ENCODE assay signal across 8 cellular contexts in the genomic region with DNA sequence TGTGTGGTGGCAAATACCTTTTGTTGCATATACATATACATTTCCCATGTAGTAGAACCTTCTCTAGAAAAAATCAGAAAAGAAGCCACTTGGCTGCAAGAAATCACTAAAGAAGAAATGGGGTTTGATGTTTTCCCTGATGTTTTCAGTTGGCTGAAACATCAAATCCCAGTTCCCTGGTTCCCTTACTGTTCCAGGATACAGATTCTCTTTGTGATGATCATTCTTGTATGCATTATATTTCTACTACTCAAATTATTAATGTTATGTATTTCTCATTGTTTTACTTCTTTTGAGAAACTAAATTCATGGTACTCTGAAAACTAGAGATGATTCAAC. TPM values are rescaled to one million over a fixed set of nuclear protein-coding genes. Genes with fewer than 3 reads are reported as not detected.
DNase-seq lines count a peak whose midpoint lies in the region; ATAC-seq, FAIRE-seq and TF ChIP-seq lines count a peak whose summit lies in the region.

No MANE protein-coding gene starts in this region.

- H4K5ac ChIP-seq in H1 (ENCODE audit: insufficient read length, low read depth, low read length), result no peak overlapping the region

- no peak overlapping the region for H2BK120ac ChIP-seq in H1 (replicated peaks; ENCODE audit: low read depth, low read length)

- H2AK5ac ChIP-seq in H1 (ENCODE audit: low read depth, low read length), result no peak overlapping the region

- H2BK20ac ChIP-seq in H1 (ENCODE audit: low read length), result no peak overlapping the region

- H3K27me3 ChIP-seq in BLaER1, result no peaks in the 10 kb centered on the region
- H3K27me3 ChIP-seq in Karpas-422 (ENCODE audit: low read length), result no peaks in the 10 kb centered on the region
- H3K27me3 ChIP-seq in H1 (replicated peaks in 1 of 4; ENCODE audit: control insufficient read depth in 3 of 4, extremely low read depth in 1 of 4, insufficient read depth in 3 of 4, low read length in 3 of 4), result no peaks in the 10 kb centered on the region
- no peaks in the 10 kb centered on the region for H3K27me3 ChIP-seq in osteoblast (ENCODE audit: insufficient read depth, low read length)

- no peak for DNase-seq in Karpas-422
- no peak for DNase-seq in H1 (ENCODE audit: low read depth in 1 of 2, low spot score in 2 of 2)
- DNase-seq in osteoblast (ENCODE audit: insufficient read length, low spot score, missing footprints), result peak; percentile 13
- DNase-seq in natural killer cell, result no peak
- DNase-seq in germinal center (ENCODE audit: low spot score), result no peak

- no peaks in the 10 kb centered on the region for H3K79me1 ChIP-seq in H1 (ENCODE audit: low read depth, low read length)

- H3K27ac ChIP-seq in BLaER1 (peak overlapping the region; percentile 99), Karpas-422 (ENCODE audit: low read length) (peak overlapping the region; percentile 87), H1 (ENCODE audit: low read depth, low read length) (no peak overlapping the region), osteoblast (ENCODE audit: low read depth, low read length) (peak overlapping the region; percentile 100)

- H3K4me1 ChIP-seq in BLaER1, result peaks cover 62% of the 10 kb centered on the region
- H3K4me1 ChIP-seq in Karpas-422 (ENCODE audit: low read length), result peaks cover 44% of the 10 kb centered on the region
- H3K4me1 ChIP-seq in H1 (replicated peaks in 1 of 4; ENCODE audit: control insufficient read depth in 3 of 4, insufficient read depth in 4 of 4, low read length in 3 of 4), result peaks cover 0 to 3% (median 0%) of the 10 kb centered on the region in 4 experiments; a peak in 3 of 7 replicates
- peaks cover 27% of the 10 kb centered on the region for H3K4me1 ChIP-seq in osteoblast (ENCODE audit: insufficient read depth, low read length)

- H3K9me3 Mint-ChIP-seq in natural killer cell, result no peaks in the 10 kb centered on the region

- no peak for TF ChIP-seq RAD21 in H1 (IDR thresholded peaks at IDR 0.05 in 1 of 2, conservative IDR thresholded peaks at IDR 0.05 in 1 of 2; ENCODE audit: low read depth in 2 of 2, low read length in 2 of 2)

- POLR2A ChIA-PET in H1 (lab: Charles Lee; ENCODE audit: partially characterized antibody), result interaction anchor here (0.6 to 3.2 kb wide), 9 partner anchors 11 to 283 kb away, joined by 3 to 16 read pairs (median 11); partner anchors contain the start of gene MFAP2

- H2BK5ac ChIP-seq in H1 (ENCODE audit: low read depth, low read length), result peak overlapping the region; percentile 67; the same call in 1 of the 2 replicates

- no peaks in the 10 kb centered on the region for H3K9me2 ChIP-seq in Karpas-422 (replicated peaks; ENCODE audit: insufficient read depth, low read length)

- no peak for TF ChIP-seq EP300 in H1 (IDR thresholded peaks at IDR 0.05; ENCODE audit: borderline replicate concordance in 1 of 2, low read depth in 2 of 2, low read length in 2 of 2)

- no peaks in the 10 kb centered on the region for H3K27me3 Mint-ChIP-seq in natural killer cell (ENCODE audit: low read depth in 2 of 2)

- H3K79me2 ChIP-seq in Karpas-422 (ENCODE audit: low read length), result no peaks in the 10 kb centered on the region
- H3K79me2 ChIP-seq in H1 (ENCODE audit: control insufficient read depth in 1 of 2, insufficient read depth in 2 of 2, low read length in 2 of 2), result no peaks in the 10 kb centered on the region
- no peaks in the 10 kb centered on the region for H3K79me2 ChIP-seq in osteoblast (ENCODE audit: insufficient read depth, low read length)

- no peak overlapping the region for H3K14ac ChIP-seq in H1 (ENCODE audit: insufficient read length)

- no peak for TF ChIP-seq CTCF in H1 (IDR thresholded peaks at IDR 0.05; ENCODE audit: control extremely low read depth in 1 of 3, insufficient read depth in 1 of 3, low read depth in 1 of 3, low read length in 3 of 3)
- no peak for TF ChIP-seq CTCF in osteoblast (IDR thresholded peaks at IDR 0.05; ENCODE audit: extremely low read depth, low read depth, low read length)
- no peak for TF ChIP-seq CTCF in natural killer cell (IDR thresholded peaks at IDR 0.05)

- H3K36me3 Mint-ChIP-seq in natural killer cell, result no peaks in the 10 kb centered on the region

- H3K9me3 ChIP-seq in BLaER1 (peaks cover 21% of the 10 kb centered on the region), Karpas-422 (ENCODE audit: low read length) (peaks cover 3% of the 10 kb centered on the region; the same call in 1 of the 2 replicates), H1 (ENCODE audit: insufficient read depth in 2 of 2, low read depth in 1 of 2, low read length in 1 of 2) (peaks cover 0 to 3% of the 10 kb centered on the region in 2 experiments; a peak in 1 of 4 replicates), osteoblast (ENCODE audit: low read depth, low read length) (no peaks in the 10 kb centered on the region)

- H3K36me3 ChIP-seq in BLaER1 (no peaks in the 10 kb centered on the region; the same call in 1 of the 2 replicates), Karpas-422 (ENCODE audit: insufficient read depth, low read length) (no peaks in the 10 kb centered on the region), H1 (ENCODE audit: control insufficient read depth in 2 of 4, insufficient read depth in 4 of 4, low read length in 3 of 4) (no peaks in the 10 kb centered on the region), osteoblast (ENCODE audit: insufficient read depth, low read length) (no peaks in the 10 kb centered on the region)

- no peak overlapping the region for H3K56ac ChIP-seq in H1 (replicated peaks; ENCODE audit: insufficient read length, low read depth, low read length)

- H3K4me1 Mint-ChIP-seq in natural killer cell, result peaks cover 18 to 24% of the 10 kb centered on the region in 2 donors

- H4K20me1 ChIP-seq in BLaER1 (no peaks in the 10 kb centered on the region), Karpas-422 (ENCODE audit: insufficient read depth, low read depth, low read length) (no peaks in the 10 kb centered on the region), H1 (replicated peaks in 1 of 2; ENCODE audit: control insufficient read depth in 1 of 2, insufficient read depth in 2 of 2, low read length in 2 of 2) (no peaks in the 10 kb centered on the region), osteoblast (ENCODE audit: insufficient read depth, low read length) (no peaks in the 10 kb centered on the region)

- peak overlapping the region; percentile 85 for H3K4me2 ChIP-seq in BLaER1
- peak overlapping the region; percentile 83 for H3K4me2 ChIP-seq in Karpas-422 (ENCODE audit: low read depth, low read length, poor library complexity, severe bottlenecking)
- peak overlapping the region; percentile 81 to 87; a peak in 2 of 4 replicates for H3K4me2 ChIP-seq in H1 (ENCODE audit: insufficient read depth in 1 of 2, low read depth in 2 of 2, low read length in 2 of 2)
- H3K4me2 ChIP-seq in osteoblast (ENCODE audit: insufficient read depth, low read length), result peak overlapping the region; percentile 100

- no peak overlapping the region for H4K8ac ChIP-seq in H1 (ENCODE audit: extremely low read depth, insufficient read depth, low read length)

- no peak overlapping the region for H2BK15ac ChIP-seq in H1 (ENCODE audit: low read length)

- H2BK12ac ChIP-seq in H1 (ENCODE audit: low read depth, low read length), result no peak overlapping the region

- CTCF ChIA-PET in H1 (lab: Charles Lee; ENCODE audit: partially characterized antibody), result interaction anchor here (0.6 to 1.1 kb wide), 2 partner anchors 212 to 282 kb away, joined by 3 read pairs; no protein-coding TSS in a partner anchor

- H2AFZ ChIP-seq in Karpas-422 (ENCODE audit: low read length) (peak overlapping the region; percentile 85), H1 (ENCODE audit: low read length) (peak overlapping the region; percentile 14; the same call in 1 of the 2 replicates), osteoblast (ENCODE audit: low read length) (peak overlapping the region; percentile 66)

- ATAC-seq in GM21576 (IDR thresholded peaks at IDR 0.05; ENCODE audit: unreplicated experiment), result no peak
- ATAC-seq in natural killer cell, result no peak
- no peak for ATAC-seq in HG03521 (IDR thresholded peaks at IDR 0.05; ENCODE audit: unreplicated experiment)

- no peak for FAIRE-seq in H1 (lab: Jason Lieb, UNC)

- no peak overlapping the region for H3K18ac ChIP-seq in H1 (ENCODE audit: extremely low read depth, low read length)

- H3K9ac ChIP-seq in BLaER1 (peak overlapping the region; percentile 98), Karpas-422 (ENCODE audit: low read length) (peak overlapping the region; percentile 74), H1 (replicated peaks in 1 of 4; ENCODE audit: extremely low read depth in 1 of 4, low read depth in 3 of 4, low read length in 3 of 4) (no peak overlapping the region)

- no peak for TF ChIP-seq POLR2A in H1 (IDR thresholded peaks at IDR 0.05; ENCODE audit: control extremely low read depth in 1 of 2, low read depth in 2 of 2, low read length in 2 of 2)

- H3K4me3 Mint-ChIP-seq in natural killer cell, result no peak overlapping the region

- no peak overlapping the region for H4K91ac ChIP-seq in H1 (replicated peaks; ENCODE audit: insufficient read length, low read length)

- no peak overlapping the region for H3K27ac Mint-ChIP-seq in natural killer cell

- H3K23ac ChIP-seq in H1 (ENCODE audit: insufficient read length), result no peak overlapping the region

- intact Hi-C loops in natural killer cell (cut with micrococcal nuclease), result loop anchor here (10.0 kb wide), 1 partner anchor 1069 kb away; no protein-coding TSS in a partner anchor

- peaks cover 4% of the 10 kb centered on the region; the same call in 1 of the 2 replicates for H3K23me2 ChIP-seq in H1 (ENCODE audit: low read depth, low read length)

- peak overlapping the region; percentile 65 for H3K4me3 ChIP-seq in BLaER1
- peak overlapping the region; percentile 61 for H3K4me3 ChIP-seq in Karpas-422 (ENCODE audit: low read length)
- H3K4me3 ChIP-seq in H1 (ENCODE audit: extremely low read depth in 1 of 4, insufficient read depth in 2 of 4, low read depth in 3 of 4, low read length in 4 of 4), result peak overlapping the region; percentile 18 to 65 (median 36); a peak in 5 of 8 replicates
- H3K4me3 ChIP-seq in osteoblast (ENCODE audit: insufficient read depth, low read length), result peak overlapping the region; percentile 89

- H3K4ac ChIP-seq in H1 (replicated peaks; ENCODE audit: insufficient read length, low read depth, low read length), result no peak overlapping the region

RNA-seq across cellular contexts. Expression of gene RNU1-2, which starts 7.6 kb away (rescaled TPM):
- total RNA-seq in Karpas-422 (2014; rRNA removed; shearing (Covaris generic); ENCODE audit: low replicate concordance), result under 0.01 TPM in 2 replicates
- total RNA-seq in H1 (2021; fragmentation: NEBNext Ultra II Directional; extraction: Animal tissue kit (Norgen Biotek cat#: 25700)), result 1,303 and 1,497 TPM in 2 replicates
- under 0.01 and 145 TPM in 2 replicates for polyA plus RNA-seq in H1 (2011; rRNA removed)
- under 0.01 TPM for polyA plus RNA-seq in H1 (2011; cell fraction: cytosol; rRNA removed)
- under 0.01 TPM for polyA plus RNA-seq in H1 (2011; cell fraction: nucleus; rRNA removed)
- polyA plus RNA-seq in H1 (2012, experiment 1 of 2), result 20.3 to 94.3 TPM in 2 of 4 replicates, not detected in the others
- not detected for polyA plus RNA-seq in H1 (2012, experiment 2 of 2)
- not detected for polyA plus RNA-seq in H1 (2013, experiment 1 of 2)
- polyA plus RNA-seq in H1 (2013, experiment 2 of 2), result not detected
- polyA minus RNA-seq in H1 (2011; rRNA and poly(A)+ RNA removed), result 10,411 and 22,262 TPM in 2 replicates
- 59,319 TPM for polyA minus RNA-seq in H1 (2011; cell fraction: cytosol; rRNA and poly(A)+ RNA removed)
- polyA minus RNA-seq in H1 (2011; cell fraction: nucleus; rRNA and poly(A)+ RNA removed), result 43,973 TPM
- total RNA-seq in osteoblast (under 0.01 TPM in 1 of 2 replicates, not detected in the other), natural killer cell (1,000 to 10,000 TPM; 2,937 to 3,261 (median 3,038) TPM)

RNA-seq across cellular contexts. Expression of gene CROCC, which starts 18.3 kb away (rescaled TPM):
- 12.1 and 29.1 TPM in 2 replicates for total RNA-seq in Karpas-422 (2014; rRNA removed; shearing (Covaris generic); ENCODE audit: low replicate concordance)
- 39.5 and 42.3 TPM in 2 replicates for total RNA-seq in H1 (2021; fragmentation: NEBNext Ultra II Directional; extraction: Animal tissue kit (Norgen Biotek cat#: 25700))
- polyA plus RNA-seq in H1 (2011; rRNA removed), result 12.1 and 24.9 TPM in 2 replicates
- polyA plus RNA-seq in H1 (2011; cell fraction: cytosol; rRNA removed), result 35.6 TPM
- 147 TPM for polyA plus RNA-seq in H1 (2011; cell fraction: nucleus; rRNA removed)
- polyA plus RNA-seq in H1 (2012, experiment 1 of 2), result 32.4 to 53.1 TPM (median 44.9 TPM) in 4 replicates
- polyA plus RNA-seq in H1 (2012, experiment 2 of 2), result 16.9 TPM
- 20.0 TPM for polyA plus RNA-seq in H1 (2013, experiment 1 of 2)
- 18.9 TPM for polyA plus RNA-seq in H1 (2013, experiment 2 of 2)
- 13.7 and 18.3 TPM in 2 replicates for polyA minus RNA-seq in H1 (2011; rRNA and poly(A)+ RNA removed)
- polyA minus RNA-seq in H1 (2011; cell fraction: cytosol; rRNA and poly(A)+ RNA removed), result 29.4 TPM
- polyA minus RNA-seq in H1 (2011; cell fraction: nucleus; rRNA and poly(A)+ RNA removed), result 44.5 TPM
- total RNA-seq in osteoblast, result 15.0 and 20.3 TPM in 2 replicates
- 10 to 100 TPM; 51.7 to 62.9 (median 59.1) TPM for total RNA-seq in natural killer cell

Comparison
In these comparisons a context has a peak if more than half of its experiments do, and no peak if none do; other contexts are left out.
1. H3K4me3 ChIP-seq: peak in every context shown above with its lines; median percentile 89 in osteoblast; 65 in BLaER1; 61 in Karpas-422; 36 in H1.
2. H3K9ac ChIP-seq: peak in BLaER1 (single experiment) and Karpas-422 (single experiment); none in H1 (0 of 4).
3. H2AFZ ChIP-seq: peak in every context shown above with its lines; median percentile 85 in Karpas-422; 66 in osteoblast; 14 in H1.
4. RNA of gene RNU1-2, which starts 7.6 kb away (total RNA-seq): 2,937 to 3,261 TPM in natural killer cell and 1,303 to 1,497 TPM in H1; under 0.01 TPM in Karpas-422 and under 0.01 TPM in osteoblast; every median in the first group is over 1,000 times any median in the second.
5. Peak in every context shown above with its lines, with median percentiles within 50 percentile points of each other: H3K4me2 ChIP-seq.